1 cellular context compared by ENCODE assay signal in the genomic region with DNA sequence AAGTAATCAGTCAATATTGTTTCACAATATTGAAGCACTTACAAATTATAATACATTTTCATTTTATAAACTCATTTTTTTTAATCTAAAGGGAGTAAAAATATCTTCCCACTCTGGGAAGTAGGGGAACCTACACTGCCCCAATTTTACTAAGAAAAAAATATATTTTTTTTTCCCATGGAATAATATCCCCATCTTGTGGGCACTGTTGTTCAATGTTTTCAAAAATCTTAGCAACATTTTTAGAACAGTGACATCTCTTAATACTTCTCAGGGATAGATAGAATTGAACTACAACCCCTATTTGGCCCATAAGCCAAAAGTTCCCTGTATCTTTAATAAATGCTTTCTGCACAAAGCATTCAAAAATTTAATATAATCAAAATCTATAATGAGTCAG.
TF ChIP-seq lines count a peak whose summit lies in the region.

No MANE protein-coding gene starts in this region.

TF ChIP-seq in HEK293, 187 proteins besides CTCF, POLR2A, EP300 and RAD21 (continued from another document):
- TF ChIP-seq REST (tag by site-specific recombination; IDR thresholded peaks at IDR 0.05) (no peak), ZNF624 (tag by site-specific recombination; IDR thresholded peaks at IDR 0.05) (no peak), ZNF404 (tag by site-specific recombination; IDR thresholded peaks at IDR 0.05) (no peak)
